Comparison of ENCODE assay signal across 24 cellular contexts in genomic region chr1:192261476-192261875, GRCh38. TPM values are rescaled to one million over a fixed set of nuclear protein-coding genes. Genes with fewer than 3 reads are reported as not detected.
"Had no signal": no experiment of that assay in that cellular context is flagged by ENCODE, and none has a peak within 500 bp of the region (broad histone marks: within the 10 kb centered on the region; RNA-seq: fewer than 3 reads in every experiment).

No MANE protein-coding gene starts in this region.

- H3K27ac ChIP-seq: brain microvascular endothelial cell, cardiac muscle cell, SJSA1 had no signal

- H3K4me3 ChIP-seq: cardiac muscle cell, SJSA1 had no signal

- H3K4me1 ChIP-seq: SJSA1 had no signal

- H3K36me3 ChIP-seq: brain microvascular endothelial cell, cardiac muscle cell, SJSA1 had no signal

- ATAC-seq: activated CD4-positive, CD25-positive, alpha-beta regulatory T cell treated with anti-CD3 and anti-CD28 coated beads, Interleukin-2, amount 50 U/mL, for 24 hours; activated CD8-positive, alpha-beta T cell treated with anti-CD3 and anti-CD28 coated beads for 36 hours; activated T-cell treated with anti-CD3 and anti-CD28 coated beads, Interleukin-2, amount 50 U/mL, for 72 hours; PC-3; SK-N-SH treated with all-trans-retinoic acid at 6 μM for 48 hours had no signal

- H3K9me3 ChIP-seq: SJSA1 had no signal

- DNase-seq: activated CD4-positive, alpha-beta T cell treated with anti-CD3 and anti-CD28 coated beads for 4 hours; activated CD8-positive, alpha-beta memory T cell treated with anti-CD3 and anti-CD28 coated beads, Interleukin-2, amount 50 U/mL, for 4 hours; activated CD8-positive, alpha-beta T cell treated with anti-CD3 and anti-CD28 coated beads for 36 hours; activated gamma-delta T cell treated with Interleukin-2 at 50 U/mL for 16 hours; activated naive CD4-positive, alpha-beta T cell treated with anti-CD3 and anti-CD28 coated beads, Interleukin-2, amount 10 ng/mL, durations not matched to agents 7 days and 5 days; activated naive CD8-positive, alpha-beta T cell treated with anti-CD3 and anti-CD28 coated beads for 36 hours; activated T-cell treated with anti-CD3 and anti-CD28 coated beads, Interleukin-2, amount 50 U/mL, for 72 hours; brain microvascular endothelial cell; KG1; NCI-H1048; NCI-H1930; NCI-H2107; NCI-H446 treated with DMSO at 0.1 percent for 48 hours; NCI-H524 treated with DMSO at 0.1 percent for 48 hours; PC-3; SHP77; SW 1271 had no signal

- H3K27me3 ChIP-seq: brain microvascular endothelial cell, cardiac muscle cell, SJSA1 had no signal

RNA-seq across cellular contexts. Expression of gene RGS21, which starts 55.3 kb away (rescaled TPM):
- total RNA-seq: activated CD8-positive, alpha-beta T cell treated with anti-CD3 and anti-CD28 coated beads for 36 hours; activated naive CD8-positive, alpha-beta T cell treated with anti-CD3 and anti-CD28 coated beads for 36 hours; activated T-cell treated with anti-CD3 and anti-CD28 coated beads, Interleukin-2, amount 50 U/mL, for 72 hours; activated T-helper 2 cell treated with anti-CD3 and anti-CD28 coated beads, Interferon-gamma antibody, Interleukin-2, Interleukin-4, amounts not matched to agents 10 μg/mL and 5 μg/mL and 100 μg/mL, durations not matched to agents 14 hours and 24 hours and 36 hours; cardiac muscle cell; PC-3; SJSA1; T-helper 1 cell treated with Interleukin-12 subunit alpha and Interleukin-12 subunit beta and Interleukin-4 antibody, amounts not matched to agents 30 ng/mL and 1 ng/mL, for 36 hours had no signal
- polyA plus RNA-seq: adipose tissue, cardiac muscle cell had no signal
